1 cellular context compared by ENCODE assay signal in the genomic region with DNA sequence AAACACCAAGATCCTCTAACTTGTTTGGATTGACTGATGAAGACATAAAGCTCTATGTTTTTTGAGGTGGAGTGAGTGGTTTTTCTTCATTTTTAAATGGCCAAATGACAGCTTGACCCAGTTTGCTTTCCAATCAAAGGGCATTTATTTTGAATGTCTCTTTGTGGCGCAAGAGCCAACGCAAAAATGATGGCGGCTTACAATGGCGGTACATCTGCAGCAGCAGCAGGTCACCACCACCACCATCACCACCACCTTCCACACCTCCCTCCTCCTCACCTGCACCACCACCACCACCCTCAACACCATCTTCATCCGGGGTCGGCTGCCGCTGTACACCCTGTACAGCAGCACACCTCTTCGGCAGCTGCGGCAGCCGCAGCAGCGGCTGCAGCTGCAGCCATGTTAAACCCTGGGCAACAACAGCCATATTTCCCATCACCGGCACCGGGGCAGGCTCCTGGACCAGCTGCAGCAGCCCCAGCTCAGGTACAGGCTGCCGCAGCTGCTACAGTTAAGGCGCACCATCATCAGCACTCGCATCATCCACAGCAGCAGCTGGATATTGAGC.
TF ChIP-seq lines count a peak whose summit lies in the region.

No MANE protein-coding gene starts in this region.

TF ChIP-seq in A549, 52 proteins besides CTCF, POLR2A, EP300 and RAD21 (continued from another document):
- TF ChIP-seq RNF2 (IDR thresholded peaks at IDR 0.05; ENCODE audit: borderline replicate concordance, low read depth) (no peak), ESRRA (IDR thresholded peaks at IDR 0.05; ENCODE audit: borderline replicate concordance, low read length) (no peak), TFCP2L1 (CRISPR knock-in tag; IDR thresholded peaks at IDR 0.05) (no peak), SMC3 (IDR thresholded peaks at IDR 0.05) (no peak), HOXB13 (CRISPR knock-in tag; IDR thresholded peaks at IDR 0.05; ENCODE audit: low read depth) (no peak), MAZ (IDR thresholded peaks at IDR 0.05; ENCODE audit: borderline replicate concordance, low read depth, low read length) (no peak), NR3C1 (IDR thresholded peaks at IDR 0.05) (no peak), HEYL (CRISPR knock-in tag; IDR thresholded peaks at IDR 0.05) (no peak), ZC3H11A (IDR thresholded peaks at IDR 0.05) (no peak)
- TF ChIP-seq, protein P1, sequence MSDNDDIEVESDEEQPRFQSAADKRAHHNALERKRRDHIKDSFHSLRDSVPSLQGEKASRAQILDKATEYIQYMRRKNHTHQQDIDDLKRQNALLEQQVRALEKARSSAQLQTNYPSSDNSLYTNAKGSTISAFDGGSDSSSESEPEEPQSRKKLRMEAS (IDR thresholded peaks at IDR 0.05), result no peak
